Comparison of ENCODE assay signal across 8 cellular contexts in genomic region chr2:191013617-191013875, GRCh38. TPM values are rescaled to one million over a fixed set of nuclear protein-coding genes. Genes with fewer than 3 reads are reported as not detected.
A peak's percentile ranks its signal among the peaks of the same experiment; 100 is the strongest.
DNase-seq lines count a peak whose midpoint lies in the region; ATAC-seq and TF ChIP-seq lines count a peak whose summit lies in the region.

No MANE protein-coding gene starts in this region.

- H3K36me3 Mint-ChIP-seq in activated naive CD4-positive, alpha-beta T cell treated with anti-CD3 and anti-CD28 coated beads, Interleukin-2, amount 10 ng/mL, durations not matched to agents 7 days and 5 days, result peaks cover 38% of the 10 kb centered on the region

- H3K27me3 ChIP-seq in A673 (replicated peaks; ENCODE audit: insufficient read depth, low read depth, low read length, poor library complexity) (no peaks in the 10 kb centered on the region), HCT116 (ENCODE audit: insufficient read depth, low read length) (no peaks in the 10 kb centered on the region), mononuclear cell (ENCODE audit: insufficient read depth, low read length) (no peaks in the 10 kb centered on the region)

- RAD21 ChIA-PET in HCT116 (lab: Charles Lee; ENCODE audit: low non-redundant PET in 1 of 2, low total read pairs in 2 of 2, uncharacterized antibody in 2 of 2, unreplicated experiment in 2 of 2), result no interaction called here

- H3K4me1 ChIP-seq in A673 (ENCODE audit: insufficient read depth, low read length, poor library complexity, severe bottlenecking), result peaks cover 6% of the 10 kb centered on the region
- peaks cover 4 to 21% of the 10 kb centered on the region in 2 experiments; a peak in 3 of 4 replicates for H3K4me1 ChIP-seq in HCT116 (ENCODE audit: control insufficient read depth in 1 of 2, insufficient read depth in 2 of 2, low read length in 2 of 2)
- H3K4me1 ChIP-seq in mononuclear cell (ENCODE audit: insufficient read depth, low read length), result peaks cover 45% of the 10 kb centered on the region

- POLR2A ChIA-PET in A673 (lab: Charles Lee; ENCODE audit: low non-redundant PET), result no interaction called here
- POLR2A ChIA-PET in HCT116 (lab: Charles Lee), result no interaction called here

- peaks cover 36% of the 10 kb centered on the region for H3K79me2 ChIP-seq in HCT116 (ENCODE audit: insufficient read depth, low read length)

- TF ChIP-seq CTCF in A673 (conservative IDR thresholded peaks at IDR 0.05; ENCODE audit: low read depth, low read length) (no peak), HCT116 (IDR thresholded peaks at IDR 0.05 in 2 of 3, conservative IDR thresholded peaks at IDR 0.05 in 1 of 3; ENCODE audit: borderline replicate concordance in 1 of 3, insufficient read depth in 1 of 3, low read depth in 2 of 3, low read length in 2 of 3) (no peak)

- ATAC-seq in HCT116 (no peak), HG02973 (IDR thresholded peaks at IDR 0.05; ENCODE audit: unreplicated experiment) (no peak), HG03442 (IDR thresholded peaks at IDR 0.05; ENCODE audit: unreplicated experiment) (no peak)

- H3K4me3 ChIP-seq in A673 (ENCODE audit: low read depth, low read length, poor library complexity, severe bottlenecking) (peak overlapping the region; percentile 81), HCT116 (replicated peaks in 1 of 2; ENCODE audit: low read depth in 1 of 2, low read length in 2 of 2) (peak overlapping the region; percentile 79 to 83), mononuclear cell (ENCODE audit: low read length) (peak overlapping the region; percentile 98)

- H3K27ac ChIP-seq in A673 (ENCODE audit: low read depth, low read length, poor library complexity, severe bottlenecking), result peak overlapping the region; percentile 84
- peak overlapping the region; percentile 84 for H3K27ac ChIP-seq in HCT116 (ENCODE audit: low read depth, low read length)

- TF ChIP-seq POLR2A in HCT116 (IDR thresholded peaks at IDR 0.05; ENCODE audit: borderline replicate concordance, extremely low read depth, insufficient read depth, insufficient read length), result no peak

- no peaks in the 10 kb centered on the region for H3K9me3 ChIP-seq in A673 (ENCODE audit: low read depth, low read length, poor library complexity, severe bottlenecking)
- no peaks in the 10 kb centered on the region for H3K9me3 ChIP-seq in HCT116 (ENCODE audit: control insufficient read depth in 1 of 2, insufficient read depth in 1 of 2, low read depth in 1 of 2, low read length in 2 of 2)
- no peaks in the 10 kb centered on the region for H3K9me3 ChIP-seq in mononuclear cell (ENCODE audit: low read depth, low read length)

- CTCF ChIA-PET in A673 (lab: Charles Lee) (no interaction called here), HCT116 (lab: Charles Lee) (no interaction called here)
- CTCF ChIA-PET in activated naive CD4-positive, alpha-beta T cell treated with anti-CD3 and anti-CD28 coated beads, Interleukin-2, amount 10 ng/mL, durations not matched to agents 7 days and 5 days (lab: Charles Lee), result no interaction called here

- no peak overlapping the region for H3K27ac Mint-ChIP-seq in activated naive CD4-positive, alpha-beta T cell treated with anti-CD3 and anti-CD28 coated beads, Interleukin-2, amount 10 ng/mL, durations not matched to agents 7 days and 5 days

- peaks cover 36% of the 10 kb centered on the region for H3K4me1 Mint-ChIP-seq in activated naive CD4-positive, alpha-beta T cell treated with anti-CD3 and anti-CD28 coated beads, Interleukin-2, amount 10 ng/mL, durations not matched to agents 7 days and 5 days

- DNase-seq in A673 (ENCODE audit: low spot score) (no peak), HCT116 (ENCODE audit: low read depth, low spot score) (no peak), cerebellar cortex (ENCODE audit: low spot score) (peak; percentile 53), NCI-H446 treated with DMSO at 0.1 percent for 48 hours (lab: John Stamatoyannopoulos, UW) (no peak)
- no peak for DNase-seq in activated naive CD4-positive, alpha-beta T cell treated with anti-CD3 and anti-CD28 coated beads, Interleukin-2, amount 10 ng/mL, durations not matched to agents 7 days and 5 days

- no peak for TF ChIP-seq RAD21 in HCT116 (IDR thresholded peaks at IDR 0.05; ENCODE audit: low read depth)

- peak overlapping the region; percentile 90 for H3K9ac ChIP-seq in HCT116 (ENCODE audit: low read length)

- BruUV-seq in A673 (replicated peaks; lab: Mats Ljungman, UMichigan) (no TSS peak), HCT116 (replicated peaks; lab: Mats Ljungman, UMichigan) (no TSS peak)

- intact Hi-C loops in A673 (cut with micrococcal nuclease; ENCODE audit: unreplicated experiment) (loop anchor here (10.0 kb wide), 1 partner anchor 369 kb away; the partner anchor contains the start of gene NAB1), HCT116 (cut with micrococcal nuclease) (no loop called here)

- H3K27me3 Mint-ChIP-seq in activated naive CD4-positive, alpha-beta T cell treated with anti-CD3 and anti-CD28 coated beads, Interleukin-2, amount 10 ng/mL, durations not matched to agents 7 days and 5 days, result no peaks in the 10 kb centered on the region

- peak overlapping the region; percentile 85 for H3K4me2 ChIP-seq in HCT116 (ENCODE audit: low read length)

- no peaks in the 10 kb centered on the region for H3K9me2 ChIP-seq in HCT116 (ENCODE audit: insufficient read depth)

- H4K20me1 ChIP-seq in HCT116 (ENCODE audit: insufficient read depth), result no peaks in the 10 kb centered on the region

- H3K36me3 ChIP-seq in A673 (ENCODE audit: insufficient read depth, low read length, poor library complexity, severe bottlenecking) (peaks cover 8% of the 10 kb centered on the region), HCT116 (ENCODE audit: control insufficient read depth in 1 of 2, insufficient read depth in 2 of 2, low read length in 2 of 2) (peaks cover 8 to 14% of the 10 kb centered on the region in 2 experiments; a peak in 3 of 4 replicates)

- no peak overlapping the region for H3K4me3 Mint-ChIP-seq in activated naive CD4-positive, alpha-beta T cell treated with anti-CD3 and anti-CD28 coated beads, Interleukin-2, amount 10 ng/mL, durations not matched to agents 7 days and 5 days

- no peak overlapping the region for H2AFZ ChIP-seq in HCT116 (ENCODE audit: low read depth, low read length, poor library complexity, severe bottlenecking)

- H3K9me3 Mint-ChIP-seq in activated naive CD4-positive, alpha-beta T cell treated with anti-CD3 and anti-CD28 coated beads, Interleukin-2, amount 10 ng/mL, durations not matched to agents 7 days and 5 days, result peaks cover 7% of the 10 kb centered on the region

TF ChIP-seq in HCT116, 20 proteins besides CTCF, POLR2A, EP300 and RAD21 (continues in another document):
- no peak for TF ChIP-seq POLR2AphosphoS5 (IDR thresholded peaks at IDR 0.05; ENCODE audit: low read depth, low read length)
- no peak for TF ChIP-seq SP1 (IDR thresholded peaks at IDR 0.05; ENCODE audit: low read depth)
- TF ChIP-seq SIN3A (IDR thresholded peaks at IDR 0.05; ENCODE audit: low read depth), result no peak
- no peak for TF ChIP-seq FOSL1 (IDR thresholded peaks at IDR 0.05; ENCODE audit: low read depth)
- no peak for TF ChIP-seq CEBPB (IDR thresholded peaks at IDR 0.05; ENCODE audit: low read depth)
- TF ChIP-seq ZFX (IDR thresholded peaks at IDR 0.05), result no peak
- no peak for TF ChIP-seq EZH2 (IDR thresholded peaks at IDR 0.05)
- no peak for TF ChIP-seq REST (IDR thresholded peaks at IDR 0.05; ENCODE audit: low read depth)
- no peak for TF ChIP-seq ZBTB33 (IDR thresholded peaks at IDR 0.05; ENCODE audit: extremely low read depth, insufficient replicate concordance, low read length)
- TF ChIP-seq CBX3 (IDR thresholded peaks at IDR 0.05; ENCODE audit: low read depth), result no peak
- no peak for TF ChIP-seq ATF3 (IDR thresholded peaks at IDR 0.05)

RNA-seq across cellular contexts. Expression of gene STAT1, which starts 0.4 kb away (rescaled TPM):
- total RNA-seq in A673 (2021), result 69.5 and 76.5 TPM in 2 replicates
- 60.7 TPM for total RNA-seq in HCT116 (2021; ENCODE audit: unreplicated experiment)
- polyA plus RNA-seq in HCT116 (2012), result 29.3 and 31.1 TPM in 2 replicates
- total RNA-seq in mononuclear cell, result 89.9 TPM
